In genomic region chr14:35653045-35653444, GRCh38 we compare ENCODE assay signal across 29 cellular contexts.
"Had no signal": no experiment of that assay in that cellular context is flagged by ENCODE, and none has a peak within 500 bp of the region (broad histone marks: within the 10 kb centered on the region; RNA-seq: fewer than 3 reads in every experiment).

No MANE protein-coding gene starts in this region.

- H3K4me1 ChIP-seq: neural progenitor cell, parathyroid adenoma, psoas muscle, spleen, stomach, thyroid gland, tibial nerve, upper lobe of left lung, vagina had no signal

- H3K4me3 Mint-ChIP-seq: natural killer cell; nephron; neural progenitor cell; stimulated activated naive B cell treated with anti-CD40 and anti-IgM and Interleukin-4, amounts not matched to agents 10 μg/mL and 1 μg/mL and 100 μg/mL, for 72 hours; stimulated activated naive CD8-positive, alpha-beta T cell treated with anti-CD3 and anti-CD28 coated beads, Interleukin-15, Interleukin-2, amounts not matched to agents 100 ng/mL and 50 ng/mL, for 24 hours had no signal

- FAIRE-seq: urothelium cell line had no signal

- H3K4me2 ChIP-seq: neural progenitor cell, smooth muscle cell had no signal

- H3K9ac ChIP-seq: neural progenitor cell, parathyroid adenoma had no signal

- DNase-seq: natural killer cell; occipital lobe; ovary; posterior cingulate gyrus; psoas muscle; right cardiac atrium; spleen; stimulated activated CD4-positive, alpha-beta T cell treated with anti-CD3 and anti-CD28 coated beads, Interleukin-12 subunit alpha, Interleukin-12 subunit beta, amount 100 ng/mL, for 4 hours; stimulated activated CD4-positive, alpha-beta T cell treated with anti-CD3 and anti-CD28 coated beads, Interleukin-1b, Interleukin-23, amount 100 ng/mL, for 48 hours; stimulated activated CD4-positive, alpha-beta T cell treated with anti-CD3 and anti-CD28 coated beads, Interleukin-4, amount 100 ng/mL, for 1 hour; stimulated activated CD4-positive, alpha-beta T cell treated with anti-CD3 and anti-CD28 coated beads, Interleukin-4, amount 100 ng/mL, for 4 hours; stimulated activated CD8-positive, alpha-beta memory T cell treated with anti-CD3 and anti-CD28 coated beads, Interleukin-4, amount 100 ng/mL, for 48 hours; stimulated activated naive B cell treated with anti-CD40 and anti-IgM and Interleukin-4, amounts not matched to agents 10 μg/mL and 1 μg/mL and 100 μg/mL, for 72 hours; stimulated activated naive CD4-positive, alpha-beta T cell treated with Interleukin-2 at 50 U/mL for 16 hours; stomach; thyroid gland; upper lobe of left lung had no signal

- H3K79me2 ChIP-seq: parathyroid adenoma had no signal

- H3K9me3 ChIP-seq: ovary, psoas muscle, spleen, stomach, thoracic aorta, thyroid gland, tibial nerve, upper lobe of left lung, vagina had no signal

- H3K27ac Mint-ChIP-seq: natural killer cell; nephron; neural progenitor cell; progenitor cell of endocrine pancreas; stimulated activated naive B cell treated with anti-CD40 and anti-IgM and Interleukin-4, amounts not matched to agents 10 μg/mL and 1 μg/mL and 100 μg/mL, for 72 hours; stimulated activated naive CD8-positive, alpha-beta T cell treated with anti-CD3 and anti-CD28 coated beads, Interleukin-15, Interleukin-2, amounts not matched to agents 100 ng/mL and 50 ng/mL, for 24 hours had no signal

- H3K4me3 ChIP-seq: neural progenitor cell, ovary, psoas muscle, skin epidermis, smooth muscle cell, spleen, stomach, thoracic aorta, thyroid gland, tibial nerve, upper lobe of left lung, vagina had no signal

- ATAC-seq: natural killer cell; psoas muscle; right cardiac atrium; sciatic nerve; stimulated activated naive B cell treated with anti-CD40 and anti-IgM and Interleukin-4, amounts not matched to agents 10 μg/mL and 1 μg/mL and 100 μg/mL, for 72 hours had no signal

- H3K27ac ChIP-seq: neural progenitor cell, ovary, parathyroid adenoma, psoas muscle, skin epidermis, spleen, stomach, thoracic aorta, thyroid gland, tibial nerve, upper lobe of left lung, vagina had no signal

- H3K4me1 Mint-ChIP-seq: natural killer cell; nephron; neural progenitor cell; stimulated activated naive B cell treated with anti-CD40 and anti-IgM and Interleukin-4, amounts not matched to agents 10 μg/mL and 1 μg/mL and 100 μg/mL, for 72 hours had no signal

- H3K9me3 Mint-ChIP-seq: natural killer cell; nephron; neural progenitor cell; stimulated activated naive B cell treated with anti-CD40 and anti-IgM and Interleukin-4, amounts not matched to agents 10 μg/mL and 1 μg/mL and 100 μg/mL, for 72 hours; stimulated activated naive CD8-positive, alpha-beta T cell treated with anti-CD3 and anti-CD28 coated beads, Interleukin-15, Interleukin-2, amounts not matched to agents 100 ng/mL and 50 ng/mL, for 24 hours had no signal

- H3K27me3 ChIP-seq: neural progenitor cell, ovary, spleen, stomach, thyroid gland, tibial nerve, upper lobe of left lung, vagina had no signal

- H2AFZ ChIP-seq: neural progenitor cell, parathyroid adenoma had no signal

- H3K36me3 ChIP-seq: neural progenitor cell, ovary had no signal

- H3K27me3 Mint-ChIP-seq: progenitor cell of endocrine pancreas; stimulated activated naive B cell treated with anti-CD40 and anti-IgM and Interleukin-4, amounts not matched to agents 10 μg/mL and 1 μg/mL and 100 μg/mL, for 72 hours; stimulated activated naive CD8-positive, alpha-beta T cell treated with anti-CD3 and anti-CD28 coated beads, Interleukin-15, Interleukin-2, amounts not matched to agents 100 ng/mL and 50 ng/mL, for 24 hours had no signal
